Comparison of ENCODE assay signal across 31 cellular contexts in the genomic region with DNA sequence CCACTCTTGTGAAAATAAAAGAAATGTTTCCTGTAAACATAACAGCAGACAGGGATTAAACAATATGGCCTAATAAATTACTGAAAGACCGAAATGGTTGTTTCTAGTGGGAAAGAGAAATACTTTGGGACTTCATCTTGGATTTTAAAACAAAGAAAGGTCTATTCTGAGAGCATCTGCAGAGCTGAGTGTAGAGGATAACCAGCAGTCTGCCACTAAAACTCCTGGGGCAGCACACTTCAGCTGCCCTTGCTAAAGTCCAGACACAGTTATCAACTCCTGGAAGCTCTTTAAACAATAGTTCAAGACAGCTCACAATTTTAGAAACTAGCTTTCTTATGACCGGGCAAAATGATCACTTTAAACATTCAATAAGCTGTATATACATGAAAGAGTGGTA. TPM values are rescaled to one million over a fixed set of nuclear protein-coding genes. Genes with fewer than 3 reads are reported as not detected.
DNase-seq lines count a peak whose midpoint lies in the region; ATAC-seq and TF ChIP-seq lines count a peak whose summit lies in the region.
"Had no signal": no experiment of that assay in that cellular context is flagged by ENCODE, and none has a peak within 500 bp of the region (broad histone marks: within the 10 kb centered on the region; RNA-seq: fewer than 3 reads in every experiment).

No MANE protein-coding gene starts in this region.

- no peak overlapping the region for H3K9ac ChIP-seq in liver (ENCODE audit: low read depth in 1 of 2, low read length in 2 of 2)
- H3K9ac ChIP-seq: BLaER1, KMS-11, parathyroid adenoma had no signal

- H3K9me3 ChIP-seq in T-helper 17 cell (ENCODE audit: control insufficient read depth, low read length, poor library complexity, severe bottlenecking) (no peaks in the 10 kb centered on the region), liver (ENCODE audit: control insufficient read depth in 4 of 4, low read length in 3 of 4) (no peaks in the 10 kb centered on the region), psoas muscle (no peaks in the 10 kb centered on the region)
- H3K9me3 ChIP-seq: BLaER1, breast epithelium, MG63, mucosa of descending colon, right lobe of liver had no signal

- H3K4me1 ChIP-seq in liver (ENCODE audit: control insufficient read depth in 4 of 4, insufficient read depth in 4 of 4, low read length in 3 of 4): peaks cover 0 to 20% (median 13%) of the 10 kb centered on the region in 4 donors
- H3K4me1 ChIP-seq in psoas muscle: peaks cover 44% of the 10 kb centered on the region
- H3K4me1 ChIP-seq: BLaER1, breast epithelium, parathyroid adenoma had no signal

- no peaks in the 10 kb centered on the region for H3K27me3 Mint-ChIP-seq in T-helper 17 cell
- H3K27me3 Mint-ChIP-seq: activated CD4-positive, alpha-beta memory T cell treated with anti-CD3 and anti-CD28 coated beads for 36 hours; activated naive CD8-positive, alpha-beta T cell; natural killer cell treated with Interleukin-12 subunit alpha and Interleukin-12 subunit beta and Interleukin-15 and Interleukin-18, amount 100 ng/mL, for 72 hours; type B pancreatic cell had no signal

- ATAC-seq in T-helper 17 cell (no peak), psoas muscle (peak in 1 of 4 donors; percentile 18), GM19035 (IDR thresholded peaks at IDR 0.05; ENCODE audit: unreplicated experiment) (no peak), HG02642 (IDR thresholded peaks at IDR 0.05; ENCODE audit: poor library complexity, unreplicated experiment) (no peak)
- ATAC-seq: activated CD4-positive, CD25-positive, alpha-beta regulatory T cell treated with anti-CD3 and anti-CD28 coated beads, Interleukin-2, amount 50 U/mL, for 24 hours; mucosa of descending colon; natural killer cell treated with Interleukin-12 subunit alpha and Interleukin-12 subunit beta and Interleukin-15 and Interleukin-18, amount 100 ng/mL, for 72 hours had no signal

- H3K36me3 ChIP-seq in liver (ENCODE audit: control insufficient read depth in 4 of 4, insufficient read depth in 3 of 4, low read depth in 1 of 4, low read length in 3 of 4): no peaks in the 10 kb centered on the region
- peaks cover 0 to 21% of the 10 kb centered on the region in 2 donors for H3K36me3 ChIP-seq in psoas muscle (ENCODE audit: insufficient read depth in 1 of 2, low read depth in 1 of 2)
- H3K36me3 ChIP-seq: breast epithelium, right lobe of liver had no signal

- intact Hi-C loops in psoas muscle (cut with DNase I): no loop called here

- H3K36me3 Mint-ChIP-seq in T-helper 17 cell (ENCODE audit: low read depth): peaks cover 3% of the 10 kb centered on the region
- H3K36me3 Mint-ChIP-seq: natural killer cell treated with Interleukin-12 subunit alpha and Interleukin-12 subunit beta and Interleukin-15 and Interleukin-18, amount 100 ng/mL, for 72 hours had no signal

- no peak for TF ChIP-seq RAD21 in liver (IDR thresholded peaks at IDR 0.05)

- H3K27ac ChIP-seq in liver (ENCODE audit: low read depth in 1 of 2, low read length in 2 of 2): peak overlapping the region; percentile 5 to 8
- peak overlapping the region; percentile 67 for H3K27ac ChIP-seq in psoas muscle
- H3K27ac ChIP-seq: BLaER1, breast epithelium, KMS-11, parathyroid adenoma had no signal

- 79% methylated on average over 2 of the region's 2 CpGs for WGBS in liver
- WGBS in psoas muscle, 3 donors: 45 to 56% (median 55%) methylated on average over 2 of the region's 2 CpGs

- TF ChIP-seq CTCF in liver (IDR thresholded peaks at IDR 0.05; ENCODE audit: low read depth, low read length, missing input control) (no peak), psoas muscle (IDR thresholded peaks at IDR 0.05) (no peak)

- DNase-seq in COLO829 (ENCODE audit: low spot score): peak; percentile 48
- no peak for DNase-seq in T-helper 17 cell
- no peak for DNase-seq in psoas muscle
- no peak for DNase-seq in iPS-NIHi7 (ENCODE audit: extremely low spot score)
- no peak for DNase-seq in activated naive CD4-positive, alpha-beta T cell treated with Interleukin-2 at 50 U/mL for 16 hours
- DNase-seq: activated CD4-positive, alpha-beta memory T cell treated with anti-CD3 and anti-CD28 coated beads for 36 hours; activated CD8-positive, alpha-beta memory T cell treated with anti-CD3 and anti-CD28 coated beads, Interleukin-2, amount 50 U/mL, for 48 hours; effector CD4-positive, alpha-beta T cell; H9; MG63; mucosa of descending colon; NCI-H1105 treated with DMSO at 0.1 percent for 48 hours; NCI-H2029; NCI-H2227 treated with DMSO at 0.1 percent for 48 hours; NCI-H526; right lobe of liver; stimulated activated CD4-positive, alpha-beta T cell treated with anti-CD3 and anti-CD28 coated beads, Interleukin-15, amount 100 ng/mL, for 24 hours; stimulated activated CD4-positive, alpha-beta T cell treated with anti-CD3 and anti-CD28 coated beads, Interleukin-4, amount 100 ng/mL, for 4 hours; T-helper 2 cell had no signal

- H3K4me3 Mint-ChIP-seq in T-helper 17 cell: no peak overlapping the region
- H3K4me3 Mint-ChIP-seq: activated CD4-positive, alpha-beta memory T cell treated with anti-CD3 and anti-CD28 coated beads for 36 hours; activated naive CD8-positive, alpha-beta T cell; H9; natural killer cell treated with Interleukin-12 subunit alpha and Interleukin-12 subunit beta and Interleukin-15 and Interleukin-18, amount 100 ng/mL, for 72 hours; type B pancreatic cell had no signal

- H3K27ac Mint-ChIP-seq in T-helper 17 cell: peak overlapping the region; percentile 39
- H3K27ac Mint-ChIP-seq: activated CD4-positive, alpha-beta memory T cell treated with anti-CD3 and anti-CD28 coated beads for 36 hours; activated naive CD8-positive, alpha-beta T cell; natural killer cell treated with Interleukin-12 subunit alpha and Interleukin-12 subunit beta and Interleukin-15 and Interleukin-18, amount 100 ng/mL, for 72 hours; type B pancreatic cell had no signal

- H3K4me1 Mint-ChIP-seq in T-helper 17 cell: peaks cover 3% of the 10 kb centered on the region
- H3K4me1 Mint-ChIP-seq: H9 had no signal

- H3K4me3 ChIP-seq in liver (ENCODE audit: low read depth in 1 of 3, low read length in 3 of 3): no peak overlapping the region
- no peak overlapping the region for H3K4me3 ChIP-seq in psoas muscle
- H3K4me3 ChIP-seq: BLaER1, breast epithelium, lung, MG63, mucosa of descending colon, right lobe of liver had no signal

- no peaks in the 10 kb centered on the region for H3K27me3 ChIP-seq in liver (ENCODE audit: control insufficient read depth in 4 of 4, insufficient read depth in 4 of 4, low read length in 3 of 4)
- no peaks in the 10 kb centered on the region for H3K27me3 ChIP-seq in psoas muscle (ENCODE audit: insufficient read depth in 3 of 3, low read length in 2 of 3)
- H3K27me3 ChIP-seq: BLaER1, breast epithelium, MG63, right lobe of liver had no signal

TF ChIP-seq in liver, 16 proteins besides CTCF, POLR2A, EP300 and RAD21:
- peak in 1 of 2 donors; percentile 8 for TF ChIP-seq HNF4A (conservative IDR thresholded peaks at IDR 0.05)
- TF ChIP-seq HNF4G (IDR thresholded peaks at IDR 0.05): no peak

RNA-seq across cellular contexts. Expression of gene AKIRIN2, which starts 38.6 kb away (rescaled TPM):
- total RNA-seq in T-helper 17 cell (100 to 1,000 TPM; 114 to 128 TPM), liver (10 to 100 TPM; 12.2 to 18.8 TPM), psoas muscle (100 to 1,000 TPM in 3 of 4 donors, 10 to 100 TPM in 1; 71.9 to 188 (median 141) TPM)
- polyA plus RNA-seq in liver (10 to 100 TPM; 11.0 to 16.6 TPM), psoas muscle (100 to 1,000 TPM in 1 of 3 donors, 10 to 100 TPM in 2; 65.0 to 127 (median 87.6) TPM)
